In genomic region chr15:44501768-44502366, GRCh38 we compare ENCODE assay signal across 8 cellular contexts. TPM values are rescaled to one million over a fixed set of nuclear protein-coding genes. Genes with fewer than 3 reads are reported as not detected.
DNase-seq lines count a peak whose midpoint lies in the region; ATAC-seq and TF ChIP-seq lines count a peak whose summit lies in the region.

No MANE protein-coding gene starts in this region.

- H3K4me1 Mint-ChIP-seq in activated CD8-positive, alpha-beta T cell treated with anti-CD3 and anti-CD28 coated beads for 36 hours (ENCODE audit: low read depth): peaks cover 22% of the 10 kb centered on the region

- no peak for TF ChIP-seq POLR2A in spleen (IDR thresholded peaks at IDR 0.05)

- DNase-seq in NCI-H446 treated with DMSO at 0.1 percent for 48 hours (lab: John Stamatoyannopoulos, UW) (peak; percentile 21), NCI-H446 (lab: John Stamatoyannopoulos, UW) (no peak), hepatic stellate cell (ENCODE audit: low spot score) (peak; percentile 45), spleen (no peak), NCI-H2196 (lab: John Stamatoyannopoulos, UW; ENCODE audit: unreplicated experiment) (no peak)
- no peak for DNase-seq in activated CD8-positive, alpha-beta T cell treated with anti-CD3 and anti-CD28 coated beads for 36 hours

- CTCF ChIA-PET in activated CD8-positive, alpha-beta T cell treated with anti-CD3 and anti-CD28 coated beads for 36 hours (lab: Charles Lee): interaction anchor here (0.6 to 2.0 kb wide), 20 partner anchors 9 to 598 kb away, joined by 3 to 16 read pairs (median 5); partner anchors contain the start of genes CTDSPL2 and GOLM2

- WGBS in spleen, 5 donors: 82 to 86% (median 84%) methylated on average over 3 of the region's 3 CpGs

- peaks cover 0 to 6% (median 0%) of the 10 kb centered on the region in 6 donors for H3K4me1 ChIP-seq in spleen

- intact Hi-C loops in activated CD8-positive, alpha-beta T cell treated with anti-CD3 and anti-CD28 coated beads for 36 hours (cut with micrococcal nuclease): no loop called here
- intact Hi-C loops in spleen (cut with DNase I; ENCODE audit: low total_unique reads): no loop called here

- H3K4me3 ChIP-seq in spleen: no peak overlapping the region

- H3K36me3 ChIP-seq in spleen: peaks cover 0 to 86% (median 42%) of the 10 kb centered on the region in 6 donors

- no peaks in the 10 kb centered on the region for H3K9me3 Mint-ChIP-seq in activated CD8-positive, alpha-beta T cell treated with anti-CD3 and anti-CD28 coated beads for 36 hours

- no peaks in the 10 kb centered on the region for H3K27me3 ChIP-seq in spleen (replicated peaks in 1 of 7)

- no peak overlapping the region for H3K27ac ChIP-seq in spleen

- peak; percentile 62 for ATAC-seq in activated CD8-positive, alpha-beta T cell treated with anti-CD3 and anti-CD28 coated beads for 36 hours
- ATAC-seq in GM21367 (IDR thresholded peaks at IDR 0.05; ENCODE audit: unreplicated experiment): no peak

- no peak overlapping the region for H3K4me3 Mint-ChIP-seq in activated CD8-positive, alpha-beta T cell treated with anti-CD3 and anti-CD28 coated beads for 36 hours

- POLR2A ChIA-PET in activated CD8-positive, alpha-beta T cell treated with anti-CD3 and anti-CD28 coated beads for 36 hours (lab: Charles Lee): interaction anchor here (0.5 to 1.0 kb wide), 2 partner anchors 74 to 1509 kb away, joined by 3 to 4 read pairs; partner anchors contain the start of gene CTDSPL2

- H3K27ac Mint-ChIP-seq in activated CD8-positive, alpha-beta T cell treated with anti-CD3 and anti-CD28 coated beads for 36 hours: peak overlapping the region; percentile 13

- H3K36me3 Mint-ChIP-seq in activated CD8-positive, alpha-beta T cell treated with anti-CD3 and anti-CD28 coated beads for 36 hours (ENCODE audit: low read depth): peaks cover 19% of the 10 kb centered on the region

- peak; percentile 68 for TF ChIP-seq CTCF in LNCAP (IDR thresholded peaks at IDR 0.05)
- peak; percentile 71 for TF ChIP-seq CTCF in activated CD8-positive, alpha-beta T cell treated with anti-CD3 and anti-CD28 coated beads for 36 hours (IDR thresholded peaks at IDR 0.05)
- TF ChIP-seq CTCF in spleen (IDR thresholded peaks at IDR 0.05 in 8 of 11, conservative IDR thresholded peaks at IDR 0.05 in 3 of 11): peak in 10 of 11 experiments; percentile 15 to 70 (median 51)

- no peaks in the 10 kb centered on the region for H3K27me3 Mint-ChIP-seq in activated CD8-positive, alpha-beta T cell treated with anti-CD3 and anti-CD28 coated beads for 36 hours

- no peaks in the 10 kb centered on the region for H3K9me3 ChIP-seq in spleen

RNA-seq across cellular contexts. Expression of gene EIF3J, which starts 35.1 kb away (rescaled TPM):
- total RNA-seq in activated CD8-positive, alpha-beta T cell treated with anti-CD3 and anti-CD28 coated beads for 36 hours: 100 to 1,000 TPM; 109 to 112 TPM
- 10 to 100 TPM; 41.6 to 65.0 (median 55.5) TPM for total RNA-seq in spleen
- polyA plus RNA-seq in spleen: 10 to 100 TPM; 23.9 to 38.8 (median 35.3) TPM

Comparison
In these comparisons a context has a peak if more than half of its experiments do, and no peak if none do; other contexts are left out.
1. DNase-seq: peak in NCI-H446 treated with DMSO at 0.1 percent for 48 hours (single experiment) and hepatic stellate cell (single experiment); none in NCI-H446 (0 of 2), activated CD8-positive, alpha-beta T cell treated with anti-CD3 and anti-CD28 coated beads for 36 hours (single experiment), spleen (single experiment) and NCI-H2196 (single experiment).
2. Peak in every context shown above with its lines, with median percentiles within 50 percentile points of each other: CTCF ChIP-seq.